8 cellular contexts compared by ENCODE assay signal in genomic region chr2:240595381-240596079, GRCh38. TPM values are rescaled to one million over a fixed set of nuclear protein-coding genes. Genes with fewer than 3 reads are reported as not detected.
DNase-seq lines count a peak whose midpoint lies in the region; ATAC-seq and TF ChIP-seq lines count a peak whose summit lies in the region.

No MANE protein-coding gene starts in this region.

- in situ Hi-C loops in KBM-7 (cut with MboI; ENCODE audit: low pct_unique_long_range_greater_than_20kb, low sequenced_read_pairs), result no loop called here

- peaks cover 21% of the 10 kb centered on the region for H3K36me3 Mint-ChIP-seq in activated T-helper 2 cell treated with anti-CD3 and anti-CD28 coated beads, Interferon-gamma antibody, Interleukin-2, Interleukin-4, amounts not matched to agents 10 μg/mL and 5 μg/mL and 100 μg/mL, durations not matched to agents 14 hours and 24 hours and 36 hours (ENCODE audit: low read depth)

- H3K4me1 Mint-ChIP-seq in activated T-helper 2 cell treated with anti-CD3 and anti-CD28 coated beads, Interferon-gamma antibody, Interleukin-2, Interleukin-4, amounts not matched to agents 10 μg/mL and 5 μg/mL and 100 μg/mL, durations not matched to agents 14 hours and 24 hours and 36 hours (ENCODE audit: low read depth), result no peaks in the 10 kb centered on the region

- no peaks in the 10 kb centered on the region for H3K27me3 Mint-ChIP-seq in activated T-helper 2 cell treated with anti-CD3 and anti-CD28 coated beads, Interferon-gamma antibody, Interleukin-2, Interleukin-4, amounts not matched to agents 10 μg/mL and 5 μg/mL and 100 μg/mL, durations not matched to agents 14 hours and 24 hours and 36 hours (ENCODE audit: low read depth)

- ATAC-seq in GM18505 (IDR thresholded peaks at IDR 0.05; ENCODE audit: unreplicated experiment), result no peak
- ATAC-seq in GM19328 (IDR thresholded peaks at IDR 0.05; ENCODE audit: unreplicated experiment), result no peak
- ATAC-seq in HG02610 (IDR thresholded peaks at IDR 0.05; ENCODE audit: unreplicated experiment), result no peak
- no peak for ATAC-seq in GM19324 (IDR thresholded peaks at IDR 0.05; ENCODE audit: low FRiP score, unreplicated experiment)

- DNase-seq in DMS53 (lab: John Stamatoyannopoulos, UW) (peak; percentile 46), KBM-7 (peak; percentile 72), iris pigment epithelial cell (ENCODE audit: low read depth) (peak; percentile 11)
- peak; percentile 43 for DNase-seq in activated T-helper 2 cell treated with anti-CD3 and anti-CD28 coated beads, Interferon-gamma antibody, Interleukin-2, Interleukin-4, amounts not matched to agents 10 μg/mL and 5 μg/mL and 100 μg/mL, durations not matched to agents 14 hours and 24 hours and 36 hours (ENCODE audit: low spot score)

- no peaks in the 10 kb centered on the region for H3K9me3 Mint-ChIP-seq in activated T-helper 2 cell treated with anti-CD3 and anti-CD28 coated beads, Interferon-gamma antibody, Interleukin-2, Interleukin-4, amounts not matched to agents 10 μg/mL and 5 μg/mL and 100 μg/mL, durations not matched to agents 14 hours and 24 hours and 36 hours

- H3K4me3 Mint-ChIP-seq in activated T-helper 2 cell treated with anti-CD3 and anti-CD28 coated beads, Interferon-gamma antibody, Interleukin-2, Interleukin-4, amounts not matched to agents 10 μg/mL and 5 μg/mL and 100 μg/mL, durations not matched to agents 14 hours and 24 hours and 36 hours (ENCODE audit: low read depth), result no peak overlapping the region

- no peak overlapping the region for H3K27ac Mint-ChIP-seq in activated T-helper 2 cell treated with anti-CD3 and anti-CD28 coated beads, Interferon-gamma antibody, Interleukin-2, Interleukin-4, amounts not matched to agents 10 μg/mL and 5 μg/mL and 100 μg/mL, durations not matched to agents 14 hours and 24 hours and 36 hours

- no peak for TF ChIP-seq POLR2A in GM18505 (IDR thresholded peaks at IDR 0.05; ENCODE audit: borderline replicate concordance, extremely low read depth, insufficient read depth, insufficient read length)

- intact Hi-C loops in activated T-helper 2 cell treated with anti-CD3 and anti-CD28 coated beads, Interferon-gamma antibody, Interleukin-2, Interleukin-4, amounts not matched to agents 10 μg/mL and 5 μg/mL and 100 μg/mL, durations not matched to agents 14 hours and 24 hours and 36 hours (cut with micrococcal nuclease), result no loop called here

RNA-seq across cellular contexts. Expression of gene CAPN10, which starts 9.0 kb away (rescaled TPM):
- 49.6 and 51.1 TPM in 2 replicates for total RNA-seq in activated T-helper 2 cell treated with anti-CD3 and anti-CD28 coated beads, Interferon-gamma antibody, Interleukin-2, Interleukin-4, amounts not matched to agents 10 μg/mL and 5 μg/mL and 100 μg/mL, durations not matched to agents 14 hours and 24 hours and 36 hours

RNA-seq across cellular contexts. Expression of gene RNPEPL1, which starts 27.2 kb away (rescaled TPM):
- 67.3 and 71.3 TPM in 2 replicates for total RNA-seq in activated T-helper 2 cell treated with anti-CD3 and anti-CD28 coated beads, Interferon-gamma antibody, Interleukin-2, Interleukin-4, amounts not matched to agents 10 μg/mL and 5 μg/mL and 100 μg/mL, durations not matched to agents 14 hours and 24 hours and 36 hours

RNA-seq across cellular contexts. Expression of gene GPR35, which starts 29.8 kb away (rescaled TPM):
- total RNA-seq in activated T-helper 2 cell treated with anti-CD3 and anti-CD28 coated beads, Interferon-gamma antibody, Interleukin-2, Interleukin-4, amounts not matched to agents 10 μg/mL and 5 μg/mL and 100 μg/mL, durations not matched to agents 14 hours and 24 hours and 36 hours, result 24.9 and 27.4 TPM in 2 replicates

RNA-seq across cellular contexts. Expression of gene DUSP28, which starts 35.4 kb away (rescaled TPM):
- 4.8 and 6.5 TPM in 2 replicates for total RNA-seq in activated T-helper 2 cell treated with anti-CD3 and anti-CD28 coated beads, Interferon-gamma antibody, Interleukin-2, Interleukin-4, amounts not matched to agents 10 μg/mL and 5 μg/mL and 100 μg/mL, durations not matched to agents 14 hours and 24 hours and 36 hours

RNA-seq across cellular contexts. Expression of gene ANKMY1, which starts 37.7 kb away (rescaled TPM):
- 23.7 and 25.1 TPM in 2 replicates for total RNA-seq in activated T-helper 2 cell treated with anti-CD3 and anti-CD28 coated beads, Interferon-gamma antibody, Interleukin-2, Interleukin-4, amounts not matched to agents 10 μg/mL and 5 μg/mL and 100 μg/mL, durations not matched to agents 14 hours and 24 hours and 36 hours

Comparison
In these comparisons a context has a peak if more than half of its experiments do, and no peak if none do; other contexts are left out.
1. DNase-seq: peak in every context shown above with its lines; median percentile 72 in KBM-7; 46 in DMS53; 43 in activated T-helper 2 cell treated with anti-CD3 and anti-CD28 coated beads, Interferon-gamma antibody, Interleukin-2, Interleukin-4, amounts not matched to agents 10 μg/mL and 5 μg/mL and 100 μg/mL, durations not matched to agents 14 hours and 24 hours and 36 hours; 11 in iris pigment epithelial cell.